In genomic region chr9:6305954-6306563, GRCh38 we compare ENCODE assay signal across 8 cellular contexts. TPM values are rescaled to one million over a fixed set of nuclear protein-coding genes. Genes with fewer than 3 reads are reported as not detected.
DNase-seq lines count a peak whose midpoint lies in the region; ATAC-seq and TF ChIP-seq lines count a peak whose summit lies in the region.

No MANE protein-coding gene starts in this region.

- no peak overlapping the region for H3K4ac ChIP-seq in IMR-90 (ENCODE audit: low read depth, low read length)

- no peak overlapping the region for H3K18ac ChIP-seq in IMR-90 (ENCODE audit: low read depth, low read length)

- H2BK5ac ChIP-seq in IMR-90 (ENCODE audit: low read depth, low read length, poor library complexity, severe bottlenecking) = no peak overlapping the region

- H4K91ac ChIP-seq in IMR-90 (ENCODE audit: insufficient read depth, low read depth, low read length) = no peak overlapping the region

- no peak overlapping the region for H3K14ac ChIP-seq in IMR-90 (replicated peaks; ENCODE audit: low read depth, low read length)

- intact Hi-C loops in IMR-90 (cut with micrococcal nuclease) (loop anchor here (1.0 to 10.0 kb wide), 4 partner anchors 109 to 511 kb away; no protein-coding TSS in a partner anchor), psoas muscle (cut with DNase I) (loop anchor here (2.0 to 10.0 kb wide), 5 partner anchors 109 to 424 kb away; no protein-coding TSS in a partner anchor)

- TF ChIP-seq POLR2A in IMR-90 (IDR thresholded peaks at IDR 0.05; ENCODE audit: low read depth, low read length) = no peak

- CTCF ChIA-PET in IMR-90 (lab: Yijun Ruan, JAX) = interaction anchor here (0.6 to 2.1 kb wide), 12 partner anchors 8 to 448 kb away, joined by 3 to 15 read pairs (median 4); no protein-coding TSS in a partner anchor

- H3K9me1 ChIP-seq in IMR-90 (ENCODE audit: insufficient read depth, low read length) = no peaks in the 10 kb centered on the region

- peak; percentile 69 for TF ChIP-seq RAD21 in IMR-90 (IDR thresholded peaks at IDR 0.05; ENCODE audit: low read length)

- H3K4me1 ChIP-seq in IMR-90 (ENCODE audit: control insufficient read depth, insufficient read depth, low read length) (no peaks in the 10 kb centered on the region), psoas muscle (no peaks in the 10 kb centered on the region)

- no peak overlapping the region for H4K8ac ChIP-seq in IMR-90 (ENCODE audit: low read depth in 2 of 2, low read length in 2 of 2)

- no peaks in the 10 kb centered on the region for H3K79me1 ChIP-seq in IMR-90 (ENCODE audit: low read depth in 1 of 2, low read length in 2 of 2)

- H3K27me3 ChIP-seq in IMR-90 (ENCODE audit: control insufficient read depth, insufficient read depth, low read length) (peaks cover 2% of the 10 kb centered on the region; the same call in 1 of the 2 replicates), psoas muscle (ENCODE audit: insufficient read depth in 3 of 3, low read length in 2 of 3) (peaks cover 0 to 4% (median 0%) of the 10 kb centered on the region in 3 donors)

- no peak overlapping the region for H3K23ac ChIP-seq in IMR-90 (ENCODE audit: low read depth, low read length)

- H3K27ac ChIP-seq in IMR-90 (ENCODE audit: insufficient read depth, low read length) (no peak overlapping the region), psoas muscle (no peak overlapping the region)

- no peak overlapping the region for H2BK120ac ChIP-seq in IMR-90 (ENCODE audit: low read depth, low read length)

- H3K36me3 ChIP-seq in IMR-90 (ENCODE audit: control insufficient read depth, insufficient read depth, low read length) = no peaks in the 10 kb centered on the region
- no peaks in the 10 kb centered on the region for H3K36me3 ChIP-seq in psoas muscle (ENCODE audit: insufficient read depth in 1 of 2, low read depth in 1 of 2)

- TF ChIP-seq CTCF in IMR-90 (conservative IDR thresholded peaks at IDR 0.05; ENCODE audit: low read depth, low read length) (peak; percentile 61), psoas muscle (IDR thresholded peaks at IDR 0.05) (peak; percentile 52)

- dilution Hi-C loops in IMR-90 (cut with HindIII; ENCODE audit: low sequenced_read_pairs, unreplicated experiment) = no loop called here

- no peak overlapping the region for H2BK20ac ChIP-seq in IMR-90 (ENCODE audit: low read depth, low read length)

- no peak overlapping the region for H2AFZ ChIP-seq in IMR-90 (replicated peaks; ENCODE audit: low read length, poor library complexity)

- H3K4me3 ChIP-seq in IMR-90 (ENCODE audit: insufficient read depth, low read depth, low read length) (no peak overlapping the region), psoas muscle (no peak overlapping the region)

- H3K56ac ChIP-seq in IMR-90 (ENCODE audit: extremely low read depth, insufficient read depth, low read length) = no peak overlapping the region

- H4K5ac ChIP-seq in IMR-90 (ENCODE audit: low read depth, low read length) = no peak overlapping the region

- no TSS peak for BruUV-seq in IMR-90 (replicated peaks; lab: Mats Ljungman, UMichigan)

- H2AK5ac ChIP-seq in IMR-90 (ENCODE audit: low read depth, low read length) = no peak overlapping the region

- in situ Hi-C loops in IMR-90 (cut with MboI; ENCODE audit: low sequenced_read_pairs) = loop anchor here (5.0 to 10.0 kb wide), 2 partner anchors 254 to 421 kb away; no protein-coding TSS in a partner anchor

- no peak overlapping the region for H2AK9ac ChIP-seq in IMR-90 (replicated peaks; ENCODE audit: low read depth, low read length, poor library complexity)

- POLR2A ChIA-PET in IMR-90 (lab: Charles Lee; ENCODE audit: unreplicated experiment) = no interaction called here

- H3K9ac ChIP-seq in IMR-90 (ENCODE audit: low read depth, low read length) = no peak overlapping the region

- ATAC-seq in IMR-90 (ENCODE audit: low read depth) (peak; percentile 78), psoas muscle (peak in 1 of 4 donors; percentile 67), HG02623 (IDR thresholded peaks at IDR 0.05; ENCODE audit: unreplicated experiment) (no peak)
- ATAC-seq in activated CD4-positive, CD25-positive, alpha-beta regulatory T cell treated with anti-CD3 and anti-CD28 coated beads, Interleukin-2, amount 50 U/mL, for 24 hours = no peak

- DNase-seq in DMS114 treated with DMSO at 0.1 percent for 48 hours (lab: John Stamatoyannopoulos, UW; ENCODE audit: unreplicated experiment) (peak; percentile 18), IMR-90 (peak; percentile 50), RPMI7951 (ENCODE audit: low read depth) (peak; percentile 37), fibroblast of the conjunctiva (ENCODE audit: low read depth) (peak; percentile 32), psoas muscle (no peak), T1000 (lab: John Stamatoyannopoulos, UW) (no peak)

- H2BK15ac ChIP-seq in IMR-90 (ENCODE audit: low read depth, low read length) = no peak overlapping the region

- H4K20me1 ChIP-seq in IMR-90 (ENCODE audit: insufficient read depth, low read length) = no peaks in the 10 kb centered on the region

- no CpG with 5 or more reads among the region's 2 CpGs for WGBS in IMR-90 (ENCODE audit: extremely low coverage in 2 of 2, insufficient read length in 1 of 2), 2 experiments
- WGBS in psoas muscle, 3 donors = 87 to 92% (median 88%) methylated on average over 2 of the region's 2 CpGs

- no peak overlapping the region for H3K4me2 ChIP-seq in IMR-90 (ENCODE audit: low read depth, low read length)

- H3K9me3 ChIP-seq in IMR-90 (ENCODE audit: control insufficient read depth, insufficient read depth, low read length) (no peaks in the 10 kb centered on the region), psoas muscle (no peaks in the 10 kb centered on the region)

TF ChIP-seq in IMR-90, 13 proteins besides CTCF, POLR2A, EP300 and RAD21:
- TF ChIP-seq BHLHE40 (IDR thresholded peaks at IDR 0.05; ENCODE audit: low read depth, low read length) = no peak
- TF ChIP-seq SMC3 (IDR thresholded peaks at IDR 0.05; ENCODE audit: low read depth, low read length) = peak; percentile 64

RNA-seq across cellular contexts. Expression of gene TPD52L3, which starts 22.1 kb away (rescaled TPM):
- total RNA-seq in IMR-90 (2012; rRNA removed) (not detected in 2 replicates), psoas muscle (not detected)
- polyA plus RNA-seq in IMR-90 (2012; rRNA removed) (not detected in 2 replicates), psoas muscle (not detected)
- not detected in 2 replicates for polyA plus RNA-seq in IMR-90 (2012; cell fraction: cytosol; rRNA removed)
- polyA plus RNA-seq in IMR-90 (2012; cell fraction: nucleus; rRNA removed; ENCODE audit: low replicate concordance) = not detected in 2 replicates
- total RNA-seq in RPMI7951 (2014; rRNA removed; shearing (Covaris generic)) = not detected in 2 replicates

Comparison
In these comparisons a context has a peak if more than half of its experiments do, and no peak if none do; other contexts are left out.
1. DNase-seq: peak in DMS114 treated with DMSO at 0.1 percent for 48 hours (single experiment), IMR-90 (single experiment), RPMI7951 (single experiment) and fibroblast of the conjunctiva (single experiment); none in psoas muscle (0 of 2) and T1000 (single experiment).